In the genomic region with DNA sequence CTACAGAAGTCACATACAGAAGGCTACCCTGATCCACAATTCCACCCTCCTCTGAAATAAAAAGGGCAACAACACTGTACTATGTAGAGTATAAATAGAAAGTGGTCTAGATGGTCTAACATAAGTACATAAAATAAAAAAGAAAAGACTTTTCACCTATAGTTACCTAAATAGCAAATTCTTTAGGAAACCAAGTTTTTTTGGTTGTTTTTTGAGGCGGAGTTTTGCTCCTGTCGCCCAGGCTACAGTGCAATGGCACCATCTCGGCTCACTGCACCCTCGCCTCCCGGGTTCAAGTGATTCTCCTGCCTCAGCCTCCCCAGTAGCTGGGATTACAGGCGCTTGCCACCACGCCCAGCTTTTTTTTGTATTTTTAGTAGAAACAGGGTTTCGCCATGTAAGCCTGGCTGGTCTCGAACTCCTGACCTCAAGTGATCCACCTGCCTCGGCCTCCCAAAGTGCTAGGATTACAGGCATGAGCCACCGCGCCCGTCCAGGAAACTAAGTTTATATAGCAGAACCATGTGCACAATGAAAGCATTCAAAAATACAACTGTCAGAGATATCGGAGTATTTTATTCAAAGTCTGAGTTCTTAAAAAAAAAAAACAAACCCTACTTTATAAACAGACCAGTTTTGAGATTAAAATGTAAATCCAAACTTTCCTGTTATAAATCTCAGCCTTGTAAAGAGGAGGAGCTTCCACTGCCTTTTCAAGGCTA, we compare ENCODE assay signal across 8 cellular contexts. TPM values are rescaled to one million over a fixed set of nuclear protein-coding genes. Genes with fewer than 3 reads are reported as not detected.
DNase-seq lines count a peak whose midpoint lies in the region; ATAC-seq and TF ChIP-seq lines count a peak whose summit lies in the region.

No MANE protein-coding gene starts in this region.

- H3K4me1 ChIP-seq in left ventricle myocardium inferior, result peaks cover 56% of the 10 kb centered on the region
- peaks cover 20% of the 10 kb centered on the region for H3K4me1 ChIP-seq in mammary epithelial cell (ENCODE audit: insufficient read depth, low read length)
- H3K4me1 ChIP-seq in mucosa of descending colon (ENCODE audit: low read depth), result peaks cover 10% of the 10 kb centered on the region

- intact Hi-C loops in left ventricle myocardium inferior (cut with micrococcal nuclease), result loop anchor here (5.0 kb wide), 1 partner anchor 82 kb away; the partner anchor contains the start of gene MAN2C1
- intact Hi-C loops in Right ventricle myocardium superior (cut with DNase I), result no loop called here
- intact Hi-C loops in mammary epithelial cell (cut with micrococcal nuclease), result loop anchor here (2.0 kb wide), 2 partner anchors 191 to 233 kb away; partner anchors contain the start of gene IMP3
- intact Hi-C loops in mucosa of descending colon (cut with DNase I, micrococcal nuclease), result loop anchor here in 1 of 2 donors (10.0 kb wide), 1 partner anchor 195 kb away; the partner anchor contains the start of genes IMP3 and SNX33

- H2AFZ ChIP-seq in mammary epithelial cell (ENCODE audit: low read depth, low read length), result no peak overlapping the region

- no peaks in the 10 kb centered on the region for H3K9me3 ChIP-seq in left ventricle myocardium inferior (replicated peaks)
- no peaks in the 10 kb centered on the region for H3K9me3 ChIP-seq in mammary epithelial cell (replicated peaks; ENCODE audit: insufficient read depth, low read length)
- H3K9me3 ChIP-seq in mucosa of descending colon, result no peaks in the 10 kb centered on the region

- in situ Hi-C loops in mammary epithelial cell (cut with MboI; ENCODE audit: low sequenced_read_pairs in 2 of 2), result no loop called here

- ATAC-seq in Right ventricle myocardium superior (ENCODE audit: poor library complexity) (no peak), mucosa of descending colon (no peak), HG02840 (IDR thresholded peaks at IDR 0.05; ENCODE audit: low FRiP score, unreplicated experiment) (no peak), HG03432 (IDR thresholded peaks at IDR 0.05; ENCODE audit: unreplicated experiment) (no peak)

- TF ChIP-seq CTCF in left ventricle myocardium inferior (IDR thresholded peaks at IDR 0.05; ENCODE audit: borderline replicate concordance) (no peak), mammary epithelial cell (conservative IDR thresholded peaks at IDR 0.05 in 1 of 2, IDR thresholded peaks at IDR 0.05 in 1 of 2; ENCODE audit: extremely low read depth in 1 of 2, insufficient read depth in 1 of 2, low read depth in 1 of 2, low read length in 2 of 2) (no peak), mucosa of descending colon (IDR thresholded peaks at IDR 0.05) (no peak)

- no peaks in the 10 kb centered on the region for H3K27me3 ChIP-seq in left ventricle myocardium inferior (ENCODE audit: low read depth)
- no peaks in the 10 kb centered on the region for H3K27me3 ChIP-seq in mammary epithelial cell (ENCODE audit: insufficient read depth, low read length)

- peak overlapping the region; percentile 97 for H3K27ac ChIP-seq in left ventricle myocardium inferior (replicated peaks)
- peak overlapping the region; percentile 65 for H3K27ac ChIP-seq in mammary epithelial cell (ENCODE audit: insufficient read depth, low read depth, low read length)

- H3K4me2 ChIP-seq in mammary epithelial cell (ENCODE audit: insufficient read depth, low read depth, low read length), result peak overlapping the region; percentile 90

- CTCF ChIA-PET in mammary epithelial cell (lab: Charles Lee; ENCODE audit: low non-redundant PET), result interaction anchor here (3.0 kb wide), 1 partner anchor 82 kb away, joined by 11 read pairs; no protein-coding TSS in a partner anchor

- no TSS peak for BruUV-seq in mammary epithelial cell (replicated peaks; lab: Mats Ljungman, UMichigan)

- DNase-seq in left ventricle myocardium inferior, result no peak
- no peak for DNase-seq in Right ventricle myocardium superior
- no peak for DNase-seq in mammary epithelial cell
- DNase-seq in mucosa of descending colon, result peak in 2 of 3 donors; percentile 51 to 56
- DNase-seq in NCI-H226, result no peak
- no peak for DNase-seq in HUDEP-2 (lab: John Stamatoyannopoulos, UW; ENCODE audit: unreplicated experiment in 76 of 76)

- H3K9ac ChIP-seq in mammary epithelial cell (ENCODE audit: insufficient read depth, low read length), result peak overlapping the region; percentile 67

- WGBS in mammary epithelial cell (ENCODE audit: low coverage, missing lambda C conversion rate), result 39% methylated on average over 12 of the region's 14 CpGs

- H3K79me2 ChIP-seq in mammary epithelial cell (ENCODE audit: insufficient read depth, low read length), result peaks cover 62% of the 10 kb centered on the region

- H3K4me3 ChIP-seq in left ventricle myocardium inferior (peak overlapping the region; percentile 93), mammary epithelial cell (replicated peaks in 1 of 3; ENCODE audit: insufficient read depth in 1 of 3, low read depth in 2 of 3, low read length in 3 of 3) (peak overlapping the region; percentile 63 to 99 (median 65)), mucosa of descending colon (no peak overlapping the region)

- H3K36me3 ChIP-seq in left ventricle myocardium inferior, result no peaks in the 10 kb centered on the region
- H3K36me3 ChIP-seq in mammary epithelial cell (ENCODE audit: insufficient read depth, low read length), result no peaks in the 10 kb centered on the region
- peaks cover 4% of the 10 kb centered on the region for H3K36me3 ChIP-seq in mucosa of descending colon (ENCODE audit: low read depth)

- dilution Hi-C loops in mammary epithelial cell (cut with HindIII; ENCODE audit: low sequenced_read_pairs), result no loop called here

- H4K20me1 ChIP-seq in mammary epithelial cell (ENCODE audit: insufficient read depth, low read length), result peaks cover 3% of the 10 kb centered on the region

RNA-seq across cellular contexts. Expression of gene SIN3A, which starts 1.7 kb away (rescaled TPM):
- total RNA-seq in left ventricle myocardium inferior (28.0 TPM), Right ventricle myocardium superior (25.4 TPM), mammary epithelial cell (10 to 100 TPM; 37.7 to 41.2 TPM), mucosa of descending colon (10 to 100 TPM; 52.6 to 75.3 (median 60.6) TPM)
- 33.0 TPM for polyA plus RNA-seq in mammary epithelial cell
- 46.2 TPM for polyA minus RNA-seq in mammary epithelial cell

Comparison
In these comparisons a context has a peak if more than half of its experiments do, and no peak if none do; other contexts are left out.
1. DNase-seq: peak in mucosa of descending colon (2 of 3); none in left ventricle myocardium inferior (single experiment), Right ventricle myocardium superior (single experiment), mammary epithelial cell (single experiment), NCI-H226 (single experiment) and HUDEP-2 (0 of 76).